21 cellular contexts compared by ENCODE assay signal in genomic region chr13:81012031-81012430, GRCh38.
"Had no signal": no experiment of that assay in that cellular context is flagged by ENCODE, and none has a peak within 500 bp of the region (broad histone marks: within the 10 kb centered on the region; RNA-seq: fewer than 3 reads in every experiment).

No MANE protein-coding gene starts in this region.

- H3K9me3 ChIP-seq: tibial artery had no signal

- DNase-seq: activated CD4-positive, alpha-beta memory T cell treated with anti-CD3 and anti-CD28 coated beads for 36 hours; activated CD4-positive, alpha-beta T cell treated with anti-CD3 and anti-CD28 coated beads for 48 hours; activated CD4-positive, CD25-positive, alpha-beta regulatory T cell; activated effector memory CD4-positive, alpha-beta T cell treated with Interleukin-2 at 50 U/mL for 16 hours; activated naive CD4-positive, alpha-beta T cell treated with anti-CD3 and anti-CD28 coated beads for 36 hours; activated naive CD8-positive, alpha-beta T cell treated with anti-CD3 and anti-CD28 coated beads, Interleukin-2, amount 10 ng/mL, durations not matched to agents 7 days and 5 days; activated T-cell treated with anti-CD3 and anti-CD28 coated beads, Interleukin-2, amount 50 U/mL, for 72 hours; amniotic stem cell; cortex of kidney; foreskin keratinocyte; kidney glomerular epithelial cell; left lung; midbrain; natural killer cell; small intestine; stimulated activated CD4-positive, alpha-beta T cell treated with anti-CD3 and anti-CD28 coated beads, Interleukin-2, amount 100 ng/mL, for 24 hours; stimulated activated naive CD8-positive, alpha-beta T cell treated with anti-CD3 and anti-CD28 coated beads, Interleukin-15, amount 100 ng/mL, for 72 hours; T-helper 9 cell; tibial artery had no signal

- H3K4me1 ChIP-seq: foreskin keratinocyte, left lung, tibial artery had no signal

- H3K27ac ChIP-seq: foreskin keratinocyte, left lung, tibial artery had no signal

- H3K4me3 ChIP-seq: left lung, tibial artery had no signal

- H3K36me3 ChIP-seq: left lung, tibial artery had no signal

- H3K27me3 ChIP-seq: foreskin keratinocyte, left lung, tibial artery had no signal

- ATAC-seq: activated T-cell treated with anti-CD3 and anti-CD28 coated beads, Interleukin-2, amount 50 U/mL, for 72 hours; foreskin keratinocyte; left lung; natural killer cell; sciatic nerve; stimulated activated effector memory CD8-positive, alpha-beta T cell treated with anti-CD3 and anti-CD28 coated beads, Interleukin-12 subunit alpha, Interleukin-12 subunit beta, amount 100 ng/mL, for 72 hours; stimulated activated naive CD8-positive, alpha-beta T cell treated with anti-CD3 and anti-CD28 coated beads, Interleukin-15, amount 100 ng/mL, for 72 hours had no signal
